8 cellular contexts compared by ENCODE assay signal in the genomic region with DNA sequence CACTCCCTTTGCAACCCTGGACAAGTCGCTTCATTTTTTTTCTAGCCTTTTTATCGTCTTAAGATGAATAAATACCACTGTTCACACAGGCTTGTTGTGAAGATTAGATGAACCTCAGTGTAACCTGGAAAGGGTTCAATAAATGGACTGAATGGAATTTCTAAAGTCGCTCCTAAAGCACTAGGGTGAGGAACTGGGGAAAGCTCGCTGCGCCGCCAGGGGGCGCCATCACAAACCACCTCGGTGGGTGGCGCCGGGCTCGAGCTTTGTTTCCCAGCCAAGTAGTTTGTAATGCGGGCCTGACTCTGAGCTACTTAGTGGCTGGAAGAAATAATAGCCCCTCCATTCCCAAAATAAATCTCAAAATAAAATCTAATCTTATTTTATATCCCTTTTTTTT. TPM values are rescaled to one million over a fixed set of nuclear protein-coding genes. Genes with fewer than 3 reads are reported as not detected.
DNase-seq lines count a peak whose midpoint lies in the region; ATAC-seq and TF ChIP-seq lines count a peak whose summit lies in the region.

No MANE protein-coding gene starts in this region.

- DNase-seq in NCI-H82 (lab: John Stamatoyannopoulos, UW), result peak; percentile 70
- no peak for DNase-seq in NCI-H82 treated with DMSO at 0.1 percent for 48 hours (lab: John Stamatoyannopoulos, UW; ENCODE audit: unreplicated experiment)
- DNase-seq in NCI-H2227 treated with DMSO at 0.1 percent for 48 hours (lab: John Stamatoyannopoulos, UW), result peak; percentile 64
- DNase-seq in activated CD8-positive, alpha-beta memory T cell treated with anti-CD3 and anti-CD28 coated beads, Interleukin-2, amount 10 ng/mL, durations not matched to agents 7 days and 5 days, result peak; percentile 74
- DNase-seq in esophagus muscularis mucosa (ENCODE audit: extremely low spot score), result no peak
- peak; percentile 89 for DNase-seq in osteoblast (ENCODE audit: insufficient read length, low spot score, missing footprints)
- no peak for DNase-seq in vagina (ENCODE audit: extremely low spot score in 2 of 2)

- peak; percentile 53 to 62 (median 56) for TF ChIP-seq CTCF in esophagus muscularis mucosa (IDR thresholded peaks at IDR 0.05)
- peak; percentile 75 for TF ChIP-seq CTCF in osteoblast (IDR thresholded peaks at IDR 0.05; ENCODE audit: extremely low read depth, low read depth, low read length)
- TF ChIP-seq CTCF in vagina (IDR thresholded peaks at IDR 0.05), result peak in 2 of 3 experiments; percentile 8 to 21

- no peak overlapping the region for H3K4me3 Mint-ChIP-seq in activated CD8-positive, alpha-beta memory T cell treated with anti-CD3 and anti-CD28 coated beads, Interleukin-2, amount 10 ng/mL, durations not matched to agents 7 days and 5 days

- H3K9me3 ChIP-seq in esophagus muscularis mucosa (no peaks in the 10 kb centered on the region), osteoblast (ENCODE audit: low read depth, low read length) (no peaks in the 10 kb centered on the region), vagina (no peaks in the 10 kb centered on the region)

- no peak for TF ChIP-seq EP300 in esophagus muscularis mucosa (IDR thresholded peaks at IDR 0.05)

- H3K4me2 ChIP-seq in osteoblast (ENCODE audit: insufficient read depth, low read length), result no peak overlapping the region

- no peaks in the 10 kb centered on the region for H3K9me3 Mint-ChIP-seq in activated CD8-positive, alpha-beta memory T cell treated with anti-CD3 and anti-CD28 coated beads, Interleukin-2, amount 10 ng/mL, durations not matched to agents 7 days and 5 days (ENCODE audit: low read depth)

- WGBS in esophagus muscularis mucosa, result 8% methylated on average over 12 of the region's 12 CpGs

- H3K27ac ChIP-seq in esophagus muscularis mucosa (replicated peaks in 1 of 4) (no peak overlapping the region), osteoblast (ENCODE audit: low read depth, low read length) (no peak overlapping the region), vagina (no peak overlapping the region)

- peaks cover 2% of the 10 kb centered on the region for H3K4me1 Mint-ChIP-seq in activated CD8-positive, alpha-beta memory T cell treated with anti-CD3 and anti-CD28 coated beads, Interleukin-2, amount 10 ng/mL, durations not matched to agents 7 days and 5 days

- peaks cover 46% of the 10 kb centered on the region for H3K27me3 Mint-ChIP-seq in activated CD8-positive, alpha-beta memory T cell treated with anti-CD3 and anti-CD28 coated beads, Interleukin-2, amount 10 ng/mL, durations not matched to agents 7 days and 5 days

- H4K20me1 ChIP-seq in osteoblast (ENCODE audit: insufficient read depth, low read length), result no peaks in the 10 kb centered on the region

- peak; percentile 62 for ATAC-seq in activated CD8-positive, alpha-beta memory T cell treated with anti-CD3 and anti-CD28 coated beads, Interleukin-2, amount 10 ng/mL, durations not matched to agents 7 days and 5 days
- no peak for ATAC-seq in GM21576 (IDR thresholded peaks at IDR 0.05; ENCODE audit: unreplicated experiment)

- no peaks in the 10 kb centered on the region for H3K27me3 ChIP-seq in esophagus muscularis mucosa
- peaks cover 20% of the 10 kb centered on the region for H3K27me3 ChIP-seq in osteoblast (ENCODE audit: insufficient read depth, low read length)
- no peaks in the 10 kb centered on the region for H3K27me3 ChIP-seq in vagina

- CTCF ChIA-PET in activated CD8-positive, alpha-beta memory T cell treated with anti-CD3 and anti-CD28 coated beads, Interleukin-2, amount 10 ng/mL, durations not matched to agents 7 days and 5 days (lab: Charles Lee), result interaction anchor here (0.7 to 7.5 kb wide), 39 partner anchors 11 to 636 kb away, joined by 3 to 136 read pairs (median 5); partner anchors contain the start of gene CEACAM3

- no peaks in the 10 kb centered on the region for H3K36me3 Mint-ChIP-seq in activated CD8-positive, alpha-beta memory T cell treated with anti-CD3 and anti-CD28 coated beads, Interleukin-2, amount 10 ng/mL, durations not matched to agents 7 days and 5 days

- H2AFZ ChIP-seq in osteoblast (ENCODE audit: low read length), result no peak overlapping the region

- H3K27ac Mint-ChIP-seq in activated CD8-positive, alpha-beta memory T cell treated with anti-CD3 and anti-CD28 coated beads, Interleukin-2, amount 10 ng/mL, durations not matched to agents 7 days and 5 days, result no peak overlapping the region

- no peaks in the 10 kb centered on the region for H3K79me2 ChIP-seq in osteoblast (ENCODE audit: insufficient read depth, low read length)

- peaks cover 0 to 9% (median 4%) of the 10 kb centered on the region in 4 donors for H3K4me1 ChIP-seq in esophagus muscularis mucosa
- no peaks in the 10 kb centered on the region for H3K4me1 ChIP-seq in osteoblast (ENCODE audit: insufficient read depth, low read length)
- H3K4me1 ChIP-seq in vagina, result no peaks in the 10 kb centered on the region

- intact Hi-C loops in esophagus muscularis mucosa (cut with DNase I) (no loop called here), vagina (cut with DNase I) (no loop called here)

- H3K36me3 ChIP-seq in esophagus muscularis mucosa (no peaks in the 10 kb centered on the region), osteoblast (ENCODE audit: insufficient read depth, low read length) (no peaks in the 10 kb centered on the region), vagina (no peaks in the 10 kb centered on the region)

- TF ChIP-seq POLR2A in esophagus muscularis mucosa (IDR thresholded peaks at IDR 0.05; ENCODE audit: low read depth) (no peak), vagina (IDR thresholded peaks at IDR 0.05) (no peak)

- H3K4me3 ChIP-seq in esophagus muscularis mucosa (no peak overlapping the region), osteoblast (ENCODE audit: insufficient read depth, low read length) (no peak overlapping the region), vagina (no peak overlapping the region)

RNA-seq across cellular contexts. Expression of gene CEACAM6, which starts 2.2 kb away (rescaled TPM):
- not detected for total RNA-seq in activated CD8-positive, alpha-beta memory T cell treated with anti-CD3 and anti-CD28 coated beads, Interleukin-2, amount 10 ng/mL, durations not matched to agents 7 days and 5 days
- total RNA-seq in esophagus muscularis mucosa, result 1 to 10 TPM in 1 of 4 donors, under 1 TPM in 2, not detected in 1; under 0.01 to 1.3 (median 0.69) TPM
- total RNA-seq in osteoblast, result not detected in 2 replicates
- 6.9 TPM for total RNA-seq in vagina

RNA-seq across cellular contexts. Expression of gene CEACAM3, which starts 43.2 kb away (rescaled TPM):
- not detected for total RNA-seq in activated CD8-positive, alpha-beta memory T cell treated with anti-CD3 and anti-CD28 coated beads, Interleukin-2, amount 10 ng/mL, durations not matched to agents 7 days and 5 days
- total RNA-seq in esophagus muscularis mucosa (under 1 TPM in 1 of 4 donors, not detected in 3; 0.26 TPM), osteoblast (not detected in 2 replicates), vagina (not detected)

RNA-seq across cellular contexts. Expression of gene CEACAM5, which starts 44.7 kb away (rescaled TPM):
- not detected for total RNA-seq in activated CD8-positive, alpha-beta memory T cell treated with anti-CD3 and anti-CD28 coated beads, Interleukin-2, amount 10 ng/mL, durations not matched to agents 7 days and 5 days
- total RNA-seq in esophagus muscularis mucosa, result 1 to 10 TPM in 1 of 4 donors, under 1 TPM in 1, not detected in 2; 0.83 to 2.2 TPM
- not detected in 2 replicates for total RNA-seq in osteoblast
- 52.1 TPM for total RNA-seq in vagina

Comparison
In these comparisons a context has a peak if more than half of its experiments do, and no peak if none do; other contexts are left out.
1. DNase-seq: peak in NCI-H82 (single experiment), NCI-H2227 treated with DMSO at 0.1 percent for 48 hours (single experiment), activated CD8-positive, alpha-beta memory T cell treated with anti-CD3 and anti-CD28 coated beads, Interleukin-2, amount 10 ng/mL, durations not matched to agents 7 days and 5 days (single experiment) and osteoblast (single experiment); none in NCI-H82 treated with DMSO at 0.1 percent for 48 hours (single experiment), esophagus muscularis mucosa (single experiment) and vagina (0 of 2).
2. CTCF ChIP-seq: peak in every context shown above with its lines; median percentile 75 in osteoblast; 56 in esophagus muscularis mucosa; 14 in vagina.
3. RNA of gene CEACAM5, which starts 44.7 kb away (total RNA-seq): 52.1 TPM in vagina (single experiment); 0.83 to 2.2 TPM in esophagus muscularis mucosa, not detected in activated CD8-positive, alpha-beta memory T cell treated with anti-CD3 and anti-CD28 coated beads, Interleukin-2, amount 10 ng/mL, durations not matched to agents 7 days and 5 days and not detected in osteoblast; every median in the first group is over 10 times any median in the second.